Comparison of ENCODE assay signal across 8 cellular contexts in genomic region chr5:88882321-88883038, GRCh38. TPM values are rescaled to one million over a fixed set of nuclear protein-coding genes. Genes with fewer than 3 reads are reported as not detected.
DNase-seq lines count a peak whose midpoint lies in the region; ATAC-seq and TF ChIP-seq lines count a peak whose summit lies in the region.

No MANE protein-coding gene starts in this region.

- no peak for TF ChIP-seq POLR2A in right lobe of liver (IDR thresholded peaks at IDR 0.05)

- H3K27me3 Mint-ChIP-seq in CD14-positive monocyte (ENCODE audit: low read depth in 3 of 3) (peaks cover 0 to 4% (median 0%) of the 10 kb centered on the region in 3 donors), brain (peaks cover 39% of the 10 kb centered on the region)

- TF ChIP-seq CTCF in CD14-positive monocyte (IDR thresholded peaks at IDR 0.05) (no peak), brain (conservative IDR thresholded peaks at IDR 0.05) (no peak), right lobe of liver (IDR thresholded peaks at IDR 0.05) (no peak), thoracic aorta (IDR thresholded peaks at IDR 0.05) (no peak)

- H3K36me3 Mint-ChIP-seq in CD14-positive monocyte (peaks cover 9 to 10% of the 10 kb centered on the region in 2 donors), brain (no peaks in the 10 kb centered on the region)

- H3K4me1 ChIP-seq in right lobe of liver (peaks cover 0 to 10% (median 0%) of the 10 kb centered on the region in 4 donors), thoracic aorta (ENCODE audit: control insufficient read depth in 1 of 2, low read depth in 2 of 2) (peaks cover 22 to 28% of the 10 kb centered on the region in 2 donors)

- H3K9me3 Mint-ChIP-seq in CD14-positive monocyte (no peaks in the 10 kb centered on the region), brain (no peaks in the 10 kb centered on the region)

- H3K27ac Mint-ChIP-seq in CD14-positive monocyte, result peak overlapping the region; percentile 95 to 100 (median 98)
- peak overlapping the region; percentile 87 to 97 (median 96) for H3K27ac Mint-ChIP-seq in brain

- DNase-seq in CD14-positive monocyte (ENCODE audit: low spot score) (no peak), M059J (ENCODE audit: low read depth) (peak; percentile 17), right lobe of liver (no peak), thoracic aorta (ENCODE audit: low spot score) (no peak), T-helper 9 cell (no peak)

- H3K4me3 Mint-ChIP-seq in CD14-positive monocyte (peak overlapping the region; percentile 83 to 100), brain (peak overlapping the region; percentile 93 to 98 (median 94))

- H3K4me1 Mint-ChIP-seq in CD14-positive monocyte, result peaks cover 51% of the 10 kb centered on the region
- peaks cover 64% of the 10 kb centered on the region for H3K4me1 Mint-ChIP-seq in brain

- H3K27ac ChIP-seq in right lobe of liver (peak overlapping the region; percentile 66 to 80 (median 74)), thoracic aorta (peak overlapping the region; percentile 90 to 96)

- intact Hi-C loops in CD14-positive monocyte (cut with micrococcal nuclease), result loop anchor here (5.0 to 10.0 kb wide), 4 partner anchors 55 to 512 kb away; no protein-coding TSS in a partner anchor
- intact Hi-C loops in right lobe of liver (cut with DNase I), result no loop called here

- 4% methylated on average over 15 of the region's 15 CpGs for WGBS in right lobe of liver (ENCODE audit: insufficient coverage, low coverage, low lambda C conversion rate, missing lambda C conversion rate)

- H3K4me3 ChIP-seq in right lobe of liver, result peak overlapping the region; percentile 33 to 56 (median 42)
- peak overlapping the region; percentile 86 for H3K4me3 ChIP-seq in thoracic aorta

- no peaks in the 10 kb centered on the region for H3K36me3 ChIP-seq in right lobe of liver
- H3K36me3 ChIP-seq in thoracic aorta, result no peaks in the 10 kb centered on the region

- ATAC-seq in right lobe of liver (no peak), thoracic aorta (ENCODE audit: insufficient number of reproducible peaks, low FRiP score, low read depth) (no peak), HG02610 (IDR thresholded peaks at IDR 0.05; ENCODE audit: unreplicated experiment) (no peak), GM21367 (IDR thresholded peaks at IDR 0.05; ENCODE audit: unreplicated experiment) (no peak)

- H3K9me3 ChIP-seq in right lobe of liver (no peaks in the 10 kb centered on the region), thoracic aorta (no peaks in the 10 kb centered on the region)

- H3K27me3 ChIP-seq in right lobe of liver, result no peaks in the 10 kb centered on the region
- H3K27me3 ChIP-seq in thoracic aorta (replicated peaks; ENCODE audit: insufficient read depth), result no peaks in the 10 kb centered on the region

RNA-seq across cellular contexts. Expression of gene MEF2C, which starts 0.5 kb away (rescaled TPM):
- polyA plus RNA-seq in CD14-positive monocyte (10 to 100 TPM; 88.3 to 89.3 TPM), brain (ENCODE audit: insufficient read depth, low read depth, low replicate concordance) (9.8 TPM)
- total RNA-seq in M059J (2014; rRNA removed; shearing (Covaris generic)), result 7.6 and 7.7 TPM in 2 replicates
- total RNA-seq in right lobe of liver (10 to 100 TPM in 2 of 6 experiments, 1 to 10 TPM in 4; 4.4 to 19.4 (median 6.4) TPM), thoracic aorta (100 to 1,000 TPM in 1 of 2 donors, 10 to 100 TPM in 1; 94.0 to 104 TPM)

Comparison
In these comparisons a context has a peak if more than half of its experiments do, and no peak if none do; other contexts are left out.
1. RNA of gene MEF2C, which starts 0.5 kb away (total RNA-seq): 94.0 to 104 TPM in thoracic aorta; 7.6 to 7.7 TPM in M059J and 4.4 to 19.4 TPM in right lobe of liver; every median in the first group is over 4 times any median in the second.
2. intact Hi-C loops: an anchor here in CD14-positive monocyte (5.0 to 10.0 kb wide); none called in right lobe of liver.